Comparison of ENCODE assay signal across 15 cellular contexts in the genomic region with DNA sequence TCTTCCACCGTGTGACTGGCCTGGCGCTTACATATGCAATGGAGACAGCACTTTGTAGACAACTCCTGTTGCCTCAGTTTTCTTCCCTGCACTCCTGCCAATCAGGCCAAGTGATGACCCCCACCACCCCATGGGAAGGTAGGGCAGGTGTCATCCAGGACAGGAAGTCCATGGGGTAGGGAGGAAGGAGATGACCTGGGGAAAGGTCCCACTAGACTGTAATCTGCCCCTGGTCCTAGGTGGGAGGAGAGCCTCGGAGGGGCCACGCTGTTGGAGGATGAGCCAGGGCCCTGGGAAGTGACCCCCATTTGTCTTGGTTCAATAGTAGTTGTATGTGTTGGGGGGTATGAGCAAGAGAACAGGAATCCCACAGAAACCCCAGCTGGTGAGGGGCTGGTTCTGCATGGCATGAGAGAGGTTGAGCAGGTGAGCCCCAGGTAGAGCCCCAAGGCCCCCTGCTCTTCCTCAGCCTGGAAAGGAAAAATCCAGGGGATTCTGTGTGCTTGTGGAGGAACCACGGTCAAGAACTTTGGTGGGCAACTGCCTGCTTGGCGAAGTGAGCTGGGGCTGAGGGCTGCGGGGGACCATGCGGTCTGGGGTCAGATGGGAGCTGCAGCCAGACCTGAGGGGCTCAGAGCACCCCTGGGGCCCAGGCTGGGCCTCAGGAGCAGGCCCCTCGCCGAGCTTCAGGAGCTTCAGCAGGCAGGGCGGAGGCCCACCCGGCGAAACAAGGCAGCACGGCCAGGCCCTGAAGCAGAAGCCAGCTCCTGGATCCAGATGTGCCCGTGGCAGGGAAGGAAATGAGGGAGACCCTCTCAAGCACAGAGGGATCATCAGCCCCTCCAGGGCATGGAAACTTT.
"Had no signal": no experiment of that assay in that cellular context is flagged by ENCODE, and none has a peak within 500 bp of the region (broad histone marks: within the 10 kb centered on the region; RNA-seq: fewer than 3 reads in every experiment).

No MANE protein-coding gene starts in this region.

- H3K27ac ChIP-seq: esophagus squamous epithelium, pancreas, SK-N-MC, upper lobe of left lung, VCaP had no signal

- H3K9me3 Mint-ChIP-seq: activated CD4-positive, alpha-beta memory T cell treated with anti-CD3 and anti-CD28 coated beads for 36 hours; activated naive CD4-positive, alpha-beta T cell treated with anti-CD3 and anti-CD28 coated beads for 36 hours; activated T-helper 1 cell treated with anti-CD3 and anti-CD28 coated beads, Interleukin-12 subunit alpha, Interleukin-12 subunit beta, Interleukin-2, Interleukin-4 antibody, amounts not matched to agents 30 ng/mL and 10 ng/mL and 1 ng/mL, durations not matched to agents 14 hours and 24 hours and 36 hours; memory B cell had no signal

- H3K27me3 ChIP-seq: pancreas, upper lobe of left lung had no signal

- H3K36me3 Mint-ChIP-seq: activated CD4-positive, alpha-beta memory T cell treated with anti-CD3 and anti-CD28 coated beads for 36 hours; memory B cell; T-cell had no signal

- H3K27me3 Mint-ChIP-seq: activated CD4-positive, alpha-beta memory T cell treated with anti-CD3 and anti-CD28 coated beads for 36 hours had no signal

- H3K36me3 ChIP-seq: esophagus squamous epithelium, pancreas, upper lobe of left lung had no signal

- H3K4me1 ChIP-seq: pancreas had no signal

- H3K4me3 ChIP-seq: esophagus squamous epithelium, pancreas, SK-N-MC, upper lobe of left lung had no signal

- H3K4me1 Mint-ChIP-seq: memory B cell had no signal

- DNase-seq: activated CD4-positive, alpha-beta memory T cell treated with anti-CD3 and anti-CD28 coated beads for 36 hours; activated naive CD4-positive, alpha-beta T cell treated with anti-CD3 and anti-CD28 coated beads for 36 hours; esophagus squamous epithelium; foreskin fibroblast; glutamatergic neuron; nephron progenitor cell; retina; small intestine; T-cell had no signal

- H3K9me3 ChIP-seq: esophagus squamous epithelium, pancreas, upper lobe of left lung had no signal

- H3K4me3 Mint-ChIP-seq: activated CD4-positive, alpha-beta memory T cell treated with anti-CD3 and anti-CD28 coated beads for 36 hours; activated naive CD4-positive, alpha-beta T cell treated with anti-CD3 and anti-CD28 coated beads for 36 hours; activated T-helper 1 cell treated with anti-CD3 and anti-CD28 coated beads, Interleukin-12 subunit alpha, Interleukin-12 subunit beta, Interleukin-2, Interleukin-4 antibody, amounts not matched to agents 30 ng/mL and 10 ng/mL and 1 ng/mL, durations not matched to agents 14 hours and 24 hours and 36 hours; memory B cell; nephron progenitor cell; T-cell had no signal

- H3K27ac Mint-ChIP-seq: activated CD4-positive, alpha-beta memory T cell treated with anti-CD3 and anti-CD28 coated beads for 36 hours; activated naive CD4-positive, alpha-beta T cell treated with anti-CD3 and anti-CD28 coated beads for 36 hours; activated T-helper 1 cell treated with anti-CD3 and anti-CD28 coated beads, Interleukin-12 subunit alpha, Interleukin-12 subunit beta, Interleukin-2, Interleukin-4 antibody, amounts not matched to agents 30 ng/mL and 10 ng/mL and 1 ng/mL, durations not matched to agents 14 hours and 24 hours and 36 hours; memory B cell; nephron progenitor cell; T-cell had no signal
